Comparison of ENCODE assay signal across 14 cellular contexts in genomic region chr12:21613931-21614330, GRCh38. TPM values are rescaled to one million over a fixed set of nuclear protein-coding genes. Genes with fewer than 3 reads are reported as not detected.
DNase-seq lines count a peak whose midpoint lies in the region; ATAC-seq, FAIRE-seq and TF ChIP-seq lines count a peak whose summit lies in the region.
"Had no signal": no experiment of that assay in that cellular context is flagged by ENCODE, and none has a peak within 500 bp of the region (broad histone marks: within the 10 kb centered on the region; RNA-seq: fewer than 3 reads in every experiment).

No MANE protein-coding gene starts in this region.

- H3K9me3 ChIP-seq in AG04450 (ENCODE audit: control insufficient read depth, insufficient read depth, low read length) (no peaks in the 10 kb centered on the region), RWPE2 (ENCODE audit: severe bottlenecking) (no peaks in the 10 kb centered on the region)

- DNase-seq in AG04450 (ENCODE audit: low read depth, low spot score) (no peak), RWPE2 (ENCODE audit: low spot score) (no peak), fibroblast of pulmonary artery (ENCODE audit: low read depth) (peak; percentile 46), SHP77 treated with DMSO at 0.1 percent for 48 hours (lab: John Stamatoyannopoulos, UW) (no peak), D721Med (ENCODE audit: insufficient read length, low spot score) (no peak)
- DNase-seq: activated gamma-delta T cell treated with Interleukin-2 at 50 U/mL for 16 hours, cortex of kidney, KG1 had no signal

- H3K27me3 ChIP-seq in AG04450 (ENCODE audit: control insufficient read depth, insufficient read depth, low read length) (peaks cover 3% of the 10 kb centered on the region), RWPE2 (ENCODE audit: insufficient read depth, poor library complexity, severe bottlenecking) (no peaks in the 10 kb centered on the region)

- CTCF ChIA-PET in AG04450 (lab: Charles Lee): interaction anchor here (0.9 to 1.2 kb wide), 2 partner anchors 33 to 67 kb away, joined by 3 to 4 read pairs; no protein-coding TSS in a partner anchor

- H3K27ac ChIP-seq in AG04450 (ENCODE audit: low read depth, low read length): no peak overlapping the region
- H3K27ac ChIP-seq in RWPE2 (ENCODE audit: poor library complexity, severe bottlenecking): no peak overlapping the region

- no peak for ATAC-seq in RWPE2 (ENCODE audit: low read depth)
- ATAC-seq in HG03457 (IDR thresholded peaks at IDR 0.05; ENCODE audit: unreplicated experiment): no peak
- no peak for ATAC-seq in GM21717 (IDR thresholded peaks at IDR 0.05; ENCODE audit: unreplicated experiment)
- ATAC-seq: activated CD4-positive, CD25-positive, alpha-beta regulatory T cell treated with anti-CD3 and anti-CD28 coated beads, Interleukin-2, amount 50 U/mL, for 24 hours; stimulated activated effector memory CD8-positive, alpha-beta T cell treated with anti-CD3 and anti-CD28 coated beads, Interleukin-12 subunit alpha, Interleukin-12 subunit beta, amount 100 ng/mL, for 72 hours had no signal

- FAIRE-seq in D721Med (lab: Jason Lieb, UNC): no peak
- FAIRE-seq: H1 had no signal

- no peaks in the 10 kb centered on the region for H3K36me3 ChIP-seq in RWPE2 (ENCODE audit: low read depth)

- TF ChIP-seq CTCF in AG04450 (IDR thresholded peaks at IDR 0.05; ENCODE audit: low read depth, low read length) (peak; percentile 43), GM12872 (IDR thresholded peaks at IDR 0.05; ENCODE audit: insufficient read depth, low read depth, low read length) (peak; percentile 31; the same call in 1 of the 3 replicates), RWPE2 (IDR thresholded peaks at IDR 0.05; ENCODE audit: poor library complexity, severe bottlenecking) (peak; percentile 18), fibroblast of pulmonary artery (IDR thresholded peaks at IDR 0.05; ENCODE audit: low read length, missing control alignments) (peak; percentile 37), D721Med (IDR thresholded peaks at IDR 0.05; ENCODE audit: insufficient read depth, missing control alignments) (no peak)

- H3K4me3 ChIP-seq in AG04450 (ENCODE audit: low read depth, low read length) (no peak overlapping the region), RWPE2 (ENCODE audit: severe bottlenecking) (no peak overlapping the region), fibroblast of pulmonary artery (replicated peaks; ENCODE audit: low read depth, low read length) (no peak overlapping the region)

- no peaks in the 10 kb centered on the region for H3K4me1 ChIP-seq in RWPE2 (ENCODE audit: insufficient read depth, poor library complexity, severe bottlenecking)

- POLR2A ChIA-PET in AG04450 (lab: Yijun Ruan, JAX): no interaction called here

RNA-seq across cellular contexts. Expression of gene GYS2, which starts 9.3 kb away (rescaled TPM):
- not detected in 2 replicates for polyA plus RNA-seq in AG04450 (2011; rRNA removed)
- not detected in 2 replicates for polyA minus RNA-seq in AG04450 (2011; rRNA and poly(A)+ RNA removed)
- polyA plus RNA-seq: H1 had no signal

RNA-seq across cellular contexts. Expression of gene LDHB, which starts 43.7 kb away (rescaled TPM):
- polyA plus RNA-seq in AG04450 (2011; rRNA removed): 894 and 1,189 TPM in 2 replicates
- polyA minus RNA-seq in AG04450 (2011; rRNA and poly(A)+ RNA removed): 330 and 535 TPM in 2 replicates
